Comparison of ENCODE assay signal across 11 cellular contexts in genomic region chr7:92266415-92267241, GRCh38.
"Had no signal": no experiment of that assay in that cellular context is flagged by ENCODE, and none has a peak within 500 bp of the region (broad histone marks: within the 10 kb centered on the region; RNA-seq: fewer than 3 reads in every experiment).

No MANE protein-coding gene starts in this region.

- H3K27ac ChIP-seq: parathyroid adenoma had no signal

- H3K4me3 ChIP-seq: lung had no signal

- ATAC-seq: activated T-helper 17 cell treated with anti-CD3 and anti-CD28 coated beads, Interleukin-2, amount 50 U/mL, for 72 hours; T-helper 17 cell had no signal

- H3K4me1 ChIP-seq: parathyroid adenoma had no signal

- H2AFZ ChIP-seq: parathyroid adenoma had no signal

- DNase-seq: activated CD4-positive, alpha-beta T cell treated with anti-CD3 and anti-CD28 coated beads, Interleukin-2, amount 10 ng/mL, durations not matched to agents 7 days and 5 days; activated CD4-positive, CD25-positive, alpha-beta regulatory T cell; activated naive CD4-positive, alpha-beta T cell treated with anti-CD3 and anti-CD28 coated beads for 36 hours; activated T-cell treated with anti-CD3 and anti-CD28 coated beads for 4 hours; naive B cell; stimulated activated CD4-positive, alpha-beta T cell treated with anti-CD3 and anti-CD28 coated beads, Interleukin-2, amount 100 ng/mL, for 48 hours; stimulated activated CD8-positive, alpha-beta memory T cell treated with anti-CD3 and anti-CD28 coated beads, Interleukin-4, amount 100 ng/mL, for 48 hours; T-helper 17 cell had no signal

- H3K9ac ChIP-seq: parathyroid adenoma had no signal
